Comparison of ENCODE assay signal across 1 cellular context in genomic region chr13:113001251-113002140, GRCh38.
TF ChIP-seq lines count a peak whose summit lies in the region.

No MANE protein-coding gene starts in this region.

TF ChIP-seq in HepG2, 621 proteins besides CTCF, POLR2A, EP300 and RAD21 (continued from another document and continues in another):
- TF ChIP-seq FOXO4 (CRISPR knock-in tag; conservative IDR thresholded peaks at IDR 0.05) (no peak), ATF4 (CRISPR knock-in tag; IDR thresholded peaks at IDR 0.05) (no peak), GZF1 (CRISPR knock-in tag; IDR thresholded peaks at IDR 0.05) (0 out of 2 replicates have a peak, but pooled peaks have one; percentile 44), FOSL1 (CRISPR knock-in tag; IDR thresholded peaks at IDR 0.05; ENCODE audit: borderline replicate concordance) (no peak), ZNF724P (CRISPR knock-in tag; IDR thresholded peaks at IDR 0.05; ENCODE audit: borderline replicate concordance) (no peak), HIC2 (CRISPR knock-in tag; IDR thresholded peaks at IDR 0.05; ENCODE audit: low read depth) (no peak), ZNF496 (CRISPR knock-in tag; IDR thresholded peaks at IDR 0.05; ENCODE audit: insufficient replicate concordance) (no peak), ZNF281 (CRISPR knock-in tag; IDR thresholded peaks at IDR 0.05; ENCODE audit: borderline replicate concordance) (no peak), FOXK1 (CRISPR knock-in tag; IDR thresholded peaks at IDR 0.05; ENCODE audit: borderline replicate concordance, low read depth) (no peak), HMGXB3 (CRISPR knock-in tag; IDR thresholded peaks at IDR 0.05; ENCODE audit: borderline replicate concordance) (no peak), ARID3A (IDR thresholded peaks at IDR 0.05; ENCODE audit: low read depth, low read length) (no peak), KLF15 (CRISPR knock-in tag; IDR thresholded peaks at IDR 0.05; ENCODE audit: borderline replicate concordance) (no peak), EZH2 (conservative IDR thresholded peaks at IDR 0.05; ENCODE audit: low read depth, low read length) (no peak), KAT2B (IDR thresholded peaks at IDR 0.05; ENCODE audit: borderline replicate concordance, low read depth, low read length) (no peak), ASH2L (IDR thresholded peaks at IDR 0.05; ENCODE audit: insufficient read length, low read depth, low read length) (peak; percentile 17), GPN1 (CRISPR knock-in tag; IDR thresholded peaks at IDR 0.05; ENCODE audit: borderline replicate concordance) (no peak), JDP2 (CRISPR knock-in tag; IDR thresholded peaks at IDR 0.05; ENCODE audit: borderline replicate concordance) (no peak), HNRNPLL (IDR thresholded peaks at IDR 0.05; ENCODE audit: low read depth, low read length, poor library complexity, severe bottlenecking) (peak; percentile 50), TCF12 (IDR thresholded peaks at IDR 0.05) (no peak), TCF12 (CRISPR knock-in tag; IDR thresholded peaks at IDR 0.05) (no peak), RXRA (CRISPR knock-in tag; IDR thresholded peaks at IDR 0.05) (0 out of 2 replicates have a peak, but pooled peaks have one; percentile 15), ZNF704 (CRISPR knock-in tag; IDR thresholded peaks at IDR 0.05; ENCODE audit: borderline replicate concordance) (no peak), NCOA5 (CRISPR knock-in tag; IDR thresholded peaks at IDR 0.05) (no peak), THAP11 (CRISPR knock-in tag; IDR thresholded peaks at IDR 0.05) (no peak), RFX5 (IDR thresholded peaks at IDR 0.05; ENCODE audit: low read depth, low read length) (no peak), MXD4 (CRISPR knock-in tag; IDR thresholded peaks at IDR 0.05) (0 out of 2 replicates have a peak, but pooled peaks have one; percentile 33), NCOA1 (CRISPR knock-in tag; IDR thresholded peaks at IDR 0.05) (no peak), MTA1 (CRISPR knock-in tag; IDR thresholded peaks at IDR 0.05; ENCODE audit: borderline replicate concordance) (0 out of 2 replicates have a peak, but pooled peaks have one; percentile 21), STAT6 (CRISPR knock-in tag; IDR thresholded peaks at IDR 0.05; ENCODE audit: borderline replicate concordance) (no peak), KMT2A (CRISPR knock-in tag; IDR thresholded peaks at IDR 0.05) (peak; percentile 54; the same call in 1 of the 2 replicates), ZNF549 (CRISPR knock-in tag; IDR thresholded peaks at IDR 0.05) (no peak), ZSCAN29 (CRISPR knock-in tag; conservative IDR thresholded peaks at IDR 0.05) (no peak), MBNL3 (CRISPR knock-in tag; conservative IDR thresholded peaks at IDR 0.05) (no peak), CBFB (CRISPR knock-in tag; IDR thresholded peaks at IDR 0.05) (no peak), CERS6 (CRISPR knock-in tag; IDR thresholded peaks at IDR 0.05) (no peak), KLF13 (CRISPR knock-in tag; IDR thresholded peaks at IDR 0.05) (no peak), ZKSCAN1 (IDR thresholded peaks at IDR 0.05; ENCODE audit: low read length) (no peak), ZNF121 (CRISPR knock-in tag; IDR thresholded peaks at IDR 0.05) (no peak), PRPF4 (IDR thresholded peaks at IDR 0.05; ENCODE audit: low read depth, low read length, poor library complexity, severe bottlenecking) (no peak), ZNF282 (IDR thresholded peaks at IDR 0.05; ENCODE audit: partially characterized antibody) (no peak), ZNF770 (CRISPR knock-in tag; IDR thresholded peaks at IDR 0.05) (peak; percentile 74), MED13 (CRISPR knock-in tag; IDR thresholded peaks at IDR 0.05) (no peak), DMAP1 (CRISPR knock-in tag; IDR thresholded peaks at IDR 0.05) (peak; percentile 17; the same call in 1 of the 2 replicates), KDM4B (CRISPR knock-in tag; IDR thresholded peaks at IDR 0.05) (no peak)
